ENCODE assay signal across 23 cellular contexts in genomic region chr7:9945882-9946281, GRCh38.
DNase-seq lines count a peak whose midpoint lies in the region; ATAC-seq, FAIRE-seq and TF ChIP-seq lines count a peak whose summit lies in the region.
"Had no signal": no experiment of that assay in that cellular context is flagged by ENCODE, and none has a peak within 500 bp of the region (broad histone marks: within the 10 kb centered on the region; RNA-seq: fewer than 3 reads in every experiment).

No MANE protein-coding gene starts in this region.

- TF ChIP-seq CTCF in OCI-LY3 (IDR thresholded peaks at IDR 0.05; ENCODE audit: low read depth, low read length) (no peak), HepG2 (CRISPR knock-in tag; IDR thresholded peaks at IDR 0.05) (no peak), BE2C (IDR thresholded peaks at IDR 0.05; ENCODE audit: low read depth, low read length) (no peak)

- H2AFZ ChIP-seq in OCI-LY3 (ENCODE audit: low read depth, low read length) (peak overlapping the region; percentile 31; the same call in 1 of the 2 replicates), HepG2 (ENCODE audit: low read length) (no peak overlapping the region)
- H2AFZ ChIP-seq: parathyroid adenoma had no signal

- 0% methylated on average over 1 of the region's 1 CpG for WGBS in HepG2 (ENCODE audit: low lambda C conversion rate)

- H3K27ac ChIP-seq in HUES48 (ENCODE audit: low read depth, low read length) (peak overlapping the region; percentile 68), OCI-LY3 (ENCODE audit: low read length) (peak overlapping the region; percentile 83), HepG2 (ENCODE audit: extremely low read length, insufficient read depth, low read length) (no peak overlapping the region)
- H3K27ac ChIP-seq: epithelial cell of prostate, foreskin keratinocyte, parathyroid adenoma, skin epidermis, transverse colon had no signal

- H4K20me1 ChIP-seq in OCI-LY3 (ENCODE audit: insufficient read depth, low read length) (no peaks in the 10 kb centered on the region), HepG2 (ENCODE audit: insufficient read depth, low read length) (no peaks in the 10 kb centered on the region)

- no TSS peak for BruUV-seq in HepG2 (replicated peaks; lab: Mats Ljungman, UMichigan)

- CTCF ChIA-PET in HepG2 (lab: Yijun Ruan, JAX; ENCODE audit: low intra/inter-chr PET ratio, low total read pairs) = no interaction called here

- DNase-seq in NCI-H2107 (lab: John Stamatoyannopoulos, UW) (peak; percentile 70), HepG2 (ENCODE audit: low spot score) (no peak), DMS 273 (lab: John Stamatoyannopoulos, UW; ENCODE audit: unreplicated experiment) (no peak), BE2C (no peak), UCSD-AML1 (lab: John Stamatoyannopoulos, UW; ENCODE audit: unreplicated experiment) (no peak)
- DNase-seq: activated CD4-positive, alpha-beta T cell treated with anti-CD3 and anti-CD28 coated beads for 4 hours; activated naive CD8-positive, alpha-beta T cell treated with anti-CD3 and anti-CD28 coated beads, Interleukin-2, amount 50 U/mL, for 24 hours; dorsolateral prefrontal cortex; foreskin keratinocyte; kidney glomerular epithelial cell; natural killer cell; NCI-H1694 treated with DMSO at 0.1 percent for 48 hours; stimulated activated CD4-positive, alpha-beta T cell treated with anti-CD3 and anti-CD28 coated beads, Interleukin-2, amount 100 ng/mL, for 48 hours; stimulated activated naive CD8-positive, alpha-beta T cell treated with anti-CD3 and anti-CD28 coated beads, Interleukin-15, amount 100 ng/mL, for 72 hours; transverse colon had no signal

- H3K4me2 ChIP-seq in OCI-LY3 (ENCODE audit: low read length) = peak overlapping the region; percentile 62; the same call in 1 of the 2 replicates
- H3K4me2 ChIP-seq in HepG2 (ENCODE audit: low read depth, low read length) = no peak overlapping the region

- no peak for TF ChIP-seq RAD21 in HepG2 (CRISPR knock-in tag; IDR thresholded peaks at IDR 0.05)

- TF ChIP-seq EP300 in HepG2 (IDR thresholded peaks at IDR 0.05; ENCODE audit: low read depth in 2 of 2, low read length in 2 of 2) = no peak
- no peak for TF ChIP-seq EP300 in HepG2 (CRISPR knock-in tag; IDR thresholded peaks at IDR 0.05; ENCODE audit: borderline replicate concordance)

- no peak for FAIRE-seq in HepG2 (lab: Jason Lieb, UNC)
- FAIRE-seq: RCC 7860 had no signal

- no peak overlapping the region for H3K9ac ChIP-seq in HUES48 (ENCODE audit: low read depth, low read length)
- H3K9ac ChIP-seq in OCI-LY3 (ENCODE audit: low read length) = no peak overlapping the region
- H3K9ac ChIP-seq in HepG2 (ENCODE audit: insufficient read depth, low read depth, low read length) = no peak overlapping the region
- H3K9ac ChIP-seq: parathyroid adenoma had no signal

- in situ Hi-C loops in HepG2 (cut with HindIII; ENCODE audit: extremely low pct_ligation_motif_present, low pct_unique_long_range_greater_than_20kb) = no loop called here

- H3K9me3 ChIP-seq in HUES48 (ENCODE audit: control insufficient read depth, insufficient read depth, low read length) (no peaks in the 10 kb centered on the region), OCI-LY3 (ENCODE audit: insufficient read depth, low read length) (no peaks in the 10 kb centered on the region), HepG2 (ENCODE audit: low read length) (peaks cover 63% of the 10 kb centered on the region), BE2C (no peaks in the 10 kb centered on the region; the same call in 1 of the 2 replicates)
- H3K9me3 ChIP-seq: transverse colon had no signal

- H3K27me3 ChIP-seq in HUES48 (ENCODE audit: control insufficient read depth, insufficient read depth, low read length) (no peaks in the 10 kb centered on the region), OCI-LY3 (ENCODE audit: low read depth, low read length) (no peaks in the 10 kb centered on the region), HepG2 (ENCODE audit: control insufficient read depth in 1 of 2, insufficient read depth in 2 of 2, low read length in 2 of 2) (no peaks in the 10 kb centered on the region), BE2C (no peaks in the 10 kb centered on the region)
- H3K27me3 ChIP-seq: dorsolateral prefrontal cortex, foreskin keratinocyte, transverse colon had no signal

- ATAC-seq in HepG2 = no peak
- ATAC-seq in GM18498 (IDR thresholded peaks at IDR 0.05; ENCODE audit: unreplicated experiment) = no peak
- ATAC-seq: activated naive CD8-positive, alpha-beta T cell treated with anti-CD3 and anti-CD28 coated beads, Interleukin-2, amount 50 U/mL, for 24 hours; foreskin keratinocyte; natural killer cell; SK-N-SH treated with all-trans-retinoic acid at 6 μM for 48 hours; stimulated activated naive CD8-positive, alpha-beta T cell treated with anti-CD3 and anti-CD28 coated beads, Interleukin-15, amount 100 ng/mL, for 72 hours had no signal

- peaks cover 33% of the 10 kb centered on the region for H3K4me1 ChIP-seq in HUES48 (ENCODE audit: control insufficient read depth, insufficient read depth, low read length)
- peaks cover 40% of the 10 kb centered on the region for H3K4me1 ChIP-seq in OCI-LY3 (ENCODE audit: low read length)
- H3K4me1 ChIP-seq in HepG2 (ENCODE audit: insufficient read depth, low read length) = no peaks in the 10 kb centered on the region
- no peaks in the 10 kb centered on the region for H3K4me1 ChIP-seq in BE2C
- H3K4me1 ChIP-seq: foreskin keratinocyte, parathyroid adenoma, transverse colon had no signal

- intact Hi-C loops in HepG2 (cut with micrococcal nuclease; ENCODE audit: unreplicated experiment) = no loop called here

- H3K36me3 ChIP-seq in HUES48 (ENCODE audit: control insufficient read depth, insufficient read depth, low read length) (no peaks in the 10 kb centered on the region), OCI-LY3 (replicated peaks; ENCODE audit: low read depth, low read length) (no peaks in the 10 kb centered on the region), HepG2 (replicated peaks in 1 of 2; ENCODE audit: control insufficient read depth in 1 of 2, insufficient read depth in 2 of 2, low read length in 2 of 2) (no peaks in the 10 kb centered on the region), BE2C (no peaks in the 10 kb centered on the region)
- H3K36me3 ChIP-seq: transverse colon had no signal

- H3K79me2 ChIP-seq in OCI-LY3 (ENCODE audit: low read length) (no peaks in the 10 kb centered on the region), HepG2 (ENCODE audit: insufficient read depth, low read length) (no peaks in the 10 kb centered on the region)
- H3K79me2 ChIP-seq: parathyroid adenoma had no signal

- TF ChIP-seq POLR2A in HepG2 (IDR thresholded peaks at IDR 0.05; ENCODE audit: insufficient read depth in 1 of 2, low read depth in 2 of 2, low read length in 2 of 2) = no peak

- POLR2A ChIA-PET in HepG2 (lab: Yijun Ruan, JAX) = no interaction called here

- no peak overlapping the region for H3K4me3 ChIP-seq in HUES48 (ENCODE audit: low read depth, low read length)
- H3K4me3 ChIP-seq in OCI-LY3 (ENCODE audit: low read length) = no peak overlapping the region
- H3K4me3 ChIP-seq in HepG2 (replicated peaks in 1 of 3; ENCODE audit: insufficient read depth in 1 of 3, low read depth in 2 of 3, low read length in 3 of 3) = no peak overlapping the region
- H3K4me3 ChIP-seq in BE2C (ENCODE audit: low read depth, low read length) = no peak overlapping the region
- H3K4me3 ChIP-seq: dorsolateral prefrontal cortex, skin epidermis, transverse colon had no signal

TF ChIP-seq in HepG2, 621 proteins besides CTCF, POLR2A, EP300 and RAD21:
- no peak for TF ChIP-seq ZNF367 (CRISPR knock-in tag; IDR thresholded peaks at IDR 0.05; ENCODE audit: borderline replicate concordance)
- no peak for TF ChIP-seq MXD4 (CRISPR knock-in tag; IDR thresholded peaks at IDR 0.05)
- TF ChIP-seq CREB1 (IDR thresholded peaks at IDR 0.05) = 0 out of 2 replicates have a peak, but pooled peaks have one; percentile 22
- TF ChIP-seq CREB1 (CRISPR knock-in tag; IDR thresholded peaks at IDR 0.05) = no peak
- no peak for TF ChIP-seq ZNF275 (CRISPR knock-in tag; IDR thresholded peaks at IDR 0.05; ENCODE audit: borderline replicate concordance)
- TF ChIP-seq ZSCAN29 (CRISPR knock-in tag; conservative IDR thresholded peaks at IDR 0.05) = no peak
- no peak for TF ChIP-seq RBM22 (optimal IDR thresholded peaks at IDR 0.05; ENCODE audit: low read length)
- TF ChIP-seq ETV5 (CRISPR knock-in tag; IDR thresholded peaks at IDR 0.05; ENCODE audit: borderline replicate concordance) = no peak
TF ChIP-seq in HepG2: peak in this region for 1.
